In genomic region chr17:77132411-77133086, GRCh38 we compare ENCODE assay signal across 20 cellular contexts. TPM values are rescaled to one million over a fixed set of nuclear protein-coding genes. Genes with fewer than 3 reads are reported as not detected.
DNase-seq lines count a peak whose midpoint lies in the region; ATAC-seq, FAIRE-seq and TF ChIP-seq lines count a peak whose summit lies in the region.
"Had no signal": no experiment of that assay in that cellular context is flagged by ENCODE, and none has a peak within 500 bp of the region (broad histone marks: within the 10 kb centered on the region; RNA-seq: fewer than 3 reads in every experiment).

No MANE protein-coding gene starts in this region.

- H3K27me3 ChIP-seq in BE2C (no peaks in the 10 kb centered on the region), MG63 (no peaks in the 10 kb centered on the region), K562 (ENCODE audit: control insufficient read depth in 2 of 2, insufficient read depth in 2 of 2, low read length in 2 of 2) (no peaks in the 10 kb centered on the region), keratinocyte (ENCODE audit: control insufficient read depth, extremely low read depth, insufficient read depth, low read length) (no peaks in the 10 kb centered on the region), uterus (no peaks in the 10 kb centered on the region)
- H3K27me3 ChIP-seq: Peyer's patch, testis had no signal

- BruUV-seq in K562 (replicated peaks; lab: Mats Ljungman, UMichigan), result no TSS peak

- H2AFZ ChIP-seq in K562 (ENCODE audit: low read depth, low read length), result no peak overlapping the region
- peak overlapping the region; percentile 69 for H2AFZ ChIP-seq in keratinocyte (ENCODE audit: control insufficient read depth, low read length)

- 66% methylated on average over 8 of the region's 9 CpGs for WGBS in K562 (ENCODE audit: insufficient coverage, low coverage, missing lambda C conversion rate)

- H3K36me3 ChIP-seq in BE2C, result no peaks in the 10 kb centered on the region
- H3K36me3 ChIP-seq in MG63, result no peaks in the 10 kb centered on the region; the same call in 1 of the 2 replicates
- no peaks in the 10 kb centered on the region for H3K36me3 ChIP-seq in K562 (ENCODE audit: control insufficient read depth, insufficient read depth, low read length)
- H3K36me3 ChIP-seq in keratinocyte (ENCODE audit: control insufficient read depth in 2 of 2, extremely low read depth in 1 of 2, insufficient read depth in 2 of 2, low read length in 2 of 2), result no peaks in the 10 kb centered on the region
- no peaks in the 10 kb centered on the region for H3K36me3 ChIP-seq in uterus
- H3K36me3 ChIP-seq: Peyer's patch had no signal

- ATAC-seq in K562 (no peak), GM18909 (IDR thresholded peaks at IDR 0.05; ENCODE audit: poor library complexity, unreplicated experiment) (no peak)
- ATAC-seq: activated CD8-positive, alpha-beta T cell treated with anti-CD3 and anti-CD28 coated beads, Interleukin-2, amount 10 ng/mL, durations not matched to agents 7 days and 5 days; activated naive CD8-positive, alpha-beta T cell treated with anti-CD3 and anti-CD28 coated beads, Interleukin-2, amount 50 U/mL, for 24 hours; effector memory CD8-positive, alpha-beta T cell; T-cell had no signal

- no peak overlapping the region for H3K27ac ChIP-seq in K562 (ENCODE audit: extremely low read depth, low read depth, low read length)
- peak overlapping the region; percentile 92 for H3K27ac ChIP-seq in keratinocyte (ENCODE audit: control insufficient read depth, insufficient read depth, low read length)
- no peak overlapping the region for H3K27ac ChIP-seq in uterus
- H3K27ac ChIP-seq: Peyer's patch had no signal

- no peak overlapping the region for H3K4me3 ChIP-seq in BE2C (ENCODE audit: low read depth, low read length)
- H3K4me3 ChIP-seq in MG63, result no peak overlapping the region
- H3K4me3 ChIP-seq in K562, result no peak overlapping the region
- H3K4me3 ChIP-seq in keratinocyte (ENCODE audit: control insufficient read depth in 2 of 3, extremely low read depth in 1 of 3, insufficient read depth in 2 of 3, low read depth in 1 of 3, low read length in 3 of 3), result no peak overlapping the region
- H3K4me3 ChIP-seq in uterus, result no peak overlapping the region
- H3K4me3 ChIP-seq: Peyer's patch, testis had no signal

- H4K20me1 ChIP-seq in K562 (replicated peaks; ENCODE audit: control insufficient read depth, insufficient read depth, low read length) (no peaks in the 10 kb centered on the region), keratinocyte (ENCODE audit: control insufficient read depth, extremely low read depth, insufficient read depth, low read length) (no peaks in the 10 kb centered on the region)

- peak; percentile 28 for DNase-seq in BE2C
- DNase-seq in MG63, result peak; percentile 49
- no peak for DNase-seq in K562 (ENCODE audit: extremely low read depth in 1 of 4, low spot score in 3 of 4)
- no peak for DNase-seq in keratinocyte (ENCODE audit: low read depth, low spot score)
- DNase-seq in uterus, result no peak
- no peak for DNase-seq in NCI-H510A (lab: John Stamatoyannopoulos, UW)
- no peak for DNase-seq in GM12892 (ENCODE audit: insufficient read length)
- DNase-seq: activated CD8-positive, alpha-beta T cell treated with anti-CD3 and anti-CD28 coated beads, Interleukin-2, amount 10 ng/mL, durations not matched to agents 7 days and 5 days; activated naive CD8-positive, alpha-beta T cell treated with anti-CD3 and anti-CD28 coated beads, Interleukin-2, amount 50 U/mL, for 24 hours; effector memory CD8-positive, alpha-beta T cell; left cardiac atrium; NCI-H526 treated with DMSO at 0.1 percent for 48 hours; nucleus accumbens; Peyer's patch; stimulated activated CD4-positive, alpha-beta T cell treated with anti-CD3 and anti-CD28 coated beads, Interleukin-4, amount 100 ng/mL, for 4 hours; stimulated activated CD8-positive, alpha-beta memory T cell treated with anti-CD3 and anti-CD28 coated beads, Interleukin-4, amount 100 ng/mL, for 48 hours; T-cell; testis had no signal

- H3K9me1 ChIP-seq in K562 (ENCODE audit: control insufficient read depth, insufficient read depth, low read length), result no peaks in the 10 kb centered on the region
- H3K9me1 ChIP-seq in keratinocyte (ENCODE audit: control insufficient read depth, extremely low read depth, insufficient read depth, low read length), result no peaks in the 10 kb centered on the region

- CTCF ChIA-PET in K562 (lab: Yijun Ruan, JAX; ENCODE audit: low intra/inter-chr PET ratio), result no interaction called here

- no peak overlapping the region; a peak in 1 of 4 replicates for H3K9ac ChIP-seq in K562 (ENCODE audit: insufficient read depth in 1 of 2, low read depth in 2 of 2, low read length in 2 of 2)
- peak overlapping the region; percentile 70 for H3K9ac ChIP-seq in keratinocyte (ENCODE audit: control insufficient read depth, extremely low read depth, insufficient read depth, low read length)

- TF ChIP-seq EP300 in K562 (IDR thresholded peaks at IDR 0.05; ENCODE audit: low read length), result no peak

- POLR2A ChIA-PET in K562 (lab: Yijun Ruan, JAX), result interaction anchor here (0.9 kb wide), 1 partner anchor 8 kb away, joined by 3 read pairs; no protein-coding TSS in a partner anchor

- in situ Hi-C loops in K562 (cut with MboI), result no loop called here

- intact Hi-C loops in K562 (cut with micrococcal nuclease) (no loop called here), uterus (cut with DNase I; ENCODE audit: low total_unique reads) (no loop called here)

- H3K9me3 ChIP-seq in BE2C (no peaks in the 10 kb centered on the region; the same call in 1 of the 2 replicates), MG63 (peaks cover 9% of the 10 kb centered on the region), K562 (replicated peaks; ENCODE audit: control insufficient read depth, insufficient read depth, low read depth, low read length) (peaks cover 11% of the 10 kb centered on the region), keratinocyte (ENCODE audit: control insufficient read depth, low read depth, low read length) (peaks cover 8% of the 10 kb centered on the region), uterus (no peaks in the 10 kb centered on the region)
- H3K9me3 ChIP-seq: Peyer's patch, testis had no signal

- no peak for TF ChIP-seq RAD21 in K562 (CRISPR knock-in tag; conservative IDR thresholded peaks at IDR 0.05 in 1 of 2, IDR thresholded peaks at IDR 0.05 in 1 of 2)

- H3K79me2 ChIP-seq in K562 (ENCODE audit: control insufficient read depth, insufficient read depth, low read length) (no peaks in the 10 kb centered on the region), keratinocyte (ENCODE audit: control insufficient read depth, insufficient read depth, low read length) (no peaks in the 10 kb centered on the region)

- H3K4me2 ChIP-seq in K562 (ENCODE audit: insufficient read depth, low read length) (no peak overlapping the region), keratinocyte (ENCODE audit: control insufficient read depth, extremely low read depth, insufficient read depth, low read depth, low read length) (peak overlapping the region; percentile 79)

- no peak for FAIRE-seq in K562 (lab: Jason Lieb, UNC)
- no peak for FAIRE-seq in keratinocyte (lab: Jason Lieb, UNC)
- FAIRE-seq in GM12892 (lab: Jason Lieb, UNC), result no peak
- FAIRE-seq: D721Med had no signal

- dilution Hi-C loops in keratinocyte (cut with MboI; ENCODE audit: extremely low pct_ligation_motif_present, low sequenced_read_pairs), result no loop called here

- no peak for TF ChIP-seq CTCF in BE2C (IDR thresholded peaks at IDR 0.05; ENCODE audit: low read depth, low read length)
- TF ChIP-seq CTCF in K562 (IDR thresholded peaks at IDR 0.05 in 2 of 3, conservative IDR thresholded peaks at IDR 0.05 in 1 of 3; ENCODE audit: insufficient read depth in 2 of 3, low read depth in 1 of 3, low read length in 3 of 3), result no peak
- no peak for TF ChIP-seq CTCF in keratinocyte (optimal IDR thresholded peaks at IDR 0.05 in 1 of 3, IDR thresholded peaks at IDR 0.05 in 1 of 3, conservative IDR thresholded peaks at IDR 0.05 in 1 of 3; ENCODE audit: extremely low read depth in 1 of 3, insufficient read depth in 2 of 3, low read length in 3 of 3)
- TF ChIP-seq CTCF in uterus (IDR thresholded peaks at IDR 0.05), result no peak

- TF ChIP-seq POLR2A in K562 (conservative IDR thresholded peaks at IDR 0.05), result no peak
- TF ChIP-seq POLR2A in uterus (IDR thresholded peaks at IDR 0.05), result no peak
- no peak for TF ChIP-seq POLR2A in GM12892 (IDR thresholded peaks at IDR 0.05; ENCODE audit: low read depth, low read length)

- peaks cover 19% of the 10 kb centered on the region for H3K4me1 ChIP-seq in BE2C
- peaks cover 9 to 10% of the 10 kb centered on the region in 2 experiments; a peak in 4 of 5 replicates for H3K4me1 ChIP-seq in K562 (replicated peaks in 1 of 2; ENCODE audit: control insufficient read depth in 2 of 2, insufficient read depth in 2 of 2, low read length in 2 of 2)
- peaks cover 41% of the 10 kb centered on the region for H3K4me1 ChIP-seq in keratinocyte (ENCODE audit: control insufficient read depth, extremely low read depth, insufficient read depth, low read length)
- peaks cover 9 to 11% of the 10 kb centered on the region in 2 donors for H3K4me1 ChIP-seq in uterus

RNA-seq across cellular contexts. Expression of gene SEC14L1, which starts 8.2 kb away (rescaled TPM):
- polyA plus RNA-seq in BE2C (2012; ENCODE audit: insufficient read depth, insufficient read length, low read depth), result 36.1 TPM
- total RNA-seq in MG63 (2014; rRNA removed; shearing (Covaris generic); ENCODE audit: low replicate concordance), result 16.2 and 41.7 TPM in 2 replicates
- total RNA-seq in K562 (2011; cell fraction: chromatin; rRNA removed; ENCODE audit: low replicate concordance), result 109 and 129 TPM in 2 replicates
- 35.9 and 51.7 TPM in 2 replicates for total RNA-seq in K562 (2011; cell fraction: nucleolus; rRNA removed)
- 51.8 and 54.6 TPM in 2 replicates for total RNA-seq in K562 (2011; cell fraction: nucleoplasm; rRNA removed)
- total RNA-seq in K562 (2014; rRNA removed) (10.9 and 14.8 TPM in 2 replicates), K562 (2014; rRNA removed; fragmentation: Illumina TruSeq; extraction: Trizol) (14.0 and 14.5 TPM in 2 replicates), K562 (2015; rRNA removed; fragmentation: Illumina TruSeq; extraction: Trizol) (14.8 and 15.2 TPM in 2 replicates), K562 (2021) (38.4 and 39.7 TPM in 2 replicates), uterus (100 to 1,000 TPM in 1 of 4 donors, 10 to 100 TPM in 3; 38.2 to 128 (median 42.6) TPM)
- polyA plus RNA-seq in K562 (2011; rRNA removed) (20.6 and 33.1 TPM in 2 replicates), K562 (2014; fragmentation: Illumina TruSeq; extraction: Trizol) (27.0 and 27.6 TPM in 2 replicates), K562 (2014; fragmentation: Nextera tagmentation; extraction: Ambion mirVana) (1 to 10 TPM; 3.1 to 4.1 TPM), K562 (2014; rRNA removed) (16.3 and 16.7 TPM in 2 replicates), keratinocyte (20.1 to 44.6 TPM (median 35.6 TPM) in 3 replicates)
- polyA plus RNA-seq in K562 (2011; cell fraction: cytosol; rRNA removed), result 15.2 and 43.7 TPM in 2 replicates
- polyA plus RNA-seq in K562 (2011; cell fraction: nucleus; rRNA removed), result 28.8 and 53.9 TPM in 2 replicates
- 25.9 and 29.6 TPM in 2 replicates for polyA plus RNA-seq in K562 (2012)
- 37.5 and 51.6 TPM in 2 replicates for polyA minus RNA-seq in K562 (2011; rRNA and poly(A)+ RNA removed)
- 29.5 and 45.5 TPM in 2 replicates for polyA minus RNA-seq in K562 (2011; cell fraction: cytosol; rRNA and poly(A)+ RNA removed)
- polyA minus RNA-seq in K562 (2011; cell fraction: nucleus; rRNA and poly(A)+ RNA removed), result 18.3 and 26.1 TPM in 2 replicates
- 114 TPM for polyA plus RNA-seq in keratinocyte (2011; ENCODE audit: low read depth)
- polyA plus RNA-seq in keratinocyte (2011; cell fraction: cytosol; rRNA removed), result 38.6 and 56.2 TPM in 2 replicates
- 55.1 and 64.2 TPM in 2 replicates for polyA plus RNA-seq in keratinocyte (2011; cell fraction: nucleus; rRNA removed)
- 40.0 and 57.5 TPM in 2 replicates for polyA plus RNA-seq in keratinocyte (2012; ENCODE audit: low replicate concordance)
- 32.6 to 43.9 TPM (median 43.7 TPM) in 3 replicates for polyA minus RNA-seq in keratinocyte
- 58.9 TPM for polyA minus RNA-seq in keratinocyte (2011; cell fraction: cytosol; rRNA and poly(A)+ RNA removed)
- 34.9 and 68.3 TPM in 2 replicates for polyA minus RNA-seq in keratinocyte (2011; cell fraction: nucleus; rRNA and poly(A)+ RNA removed)
- 29.6 TPM for polyA plus RNA-seq in GM12892 (2012; ENCODE audit: missing spikeins)

Comparison
In these comparisons a context has a peak if more than half of its experiments do, and no peak if none do; other contexts are left out.
1. DNase-seq: peak in BE2C (single experiment) and MG63 (single experiment); none in K562 (0 of 4), keratinocyte (single experiment), uterus (0 of 2), NCI-H510A (single experiment) and GM12892 (single experiment).